ENCODE assay signal across 19 cellular contexts in genomic region chrX:68079961-68080360, GRCh38.
"Had no signal": no experiment of that assay in that cellular context is flagged by ENCODE, and none has a peak within 500 bp of the region (broad histone marks: within the 10 kb centered on the region; RNA-seq: fewer than 3 reads in every experiment).

No MANE protein-coding gene starts in this region.

- H3K27ac Mint-ChIP-seq: endodermal cell, memory B cell, mesothelial cell of epicardium, natural killer cell had no signal

- H3K36me3 Mint-ChIP-seq: memory B cell, natural killer cell had no signal

- DNase-seq: effector CD4-positive, alpha-beta T cell; endodermal cell; head of caudate nucleus; kidney; left cardiac atrium; left ventricle myocardium inferior; lower lobe of right lung; natural killer cell; posterior cingulate gyrus; sigmoid colon; small intestine; stimulated activated CD4-positive, alpha-beta T cell treated with anti-CD3 and anti-CD28 coated beads, Interleukin-12 subunit alpha, Interleukin-12 subunit beta, amount 100 ng/mL, for 4 hours; stimulated activated naive CD4-positive, alpha-beta T cell had no signal

- H2AFZ ChIP-seq: hepatocyte had no signal

- H3K27ac ChIP-seq: coronary artery, hepatocyte, left ventricle myocardium inferior, lower lobe of right lung, sigmoid colon, tibial nerve had no signal

- H3K79me2 ChIP-seq: hepatocyte had no signal

- H3K9me3 ChIP-seq: left ventricle myocardium inferior, lower lobe of right lung, sigmoid colon, tibial nerve had no signal

- H3K4me1 ChIP-seq: left ventricle myocardium inferior, lower lobe of right lung, sigmoid colon had no signal

- H3K4me2 ChIP-seq: hepatocyte had no signal

- H3K4me3 ChIP-seq: coronary artery, hepatocyte, left ventricle myocardium inferior, lower lobe of right lung, sigmoid colon, tibial nerve had no signal

- H3K9me3 Mint-ChIP-seq: natural killer cell had no signal

- H3K27me3 ChIP-seq: hepatocyte, sigmoid colon, tibial nerve had no signal

- H3K36me3 ChIP-seq: left ventricle myocardium inferior, lower lobe of right lung, sigmoid colon, tibial nerve had no signal

- ATAC-seq: left cardiac atrium, lower lobe of right lung, natural killer cell had no signal

- H3K4me1 Mint-ChIP-seq: endodermal cell, memory B cell, natural killer cell, neural crest cell had no signal

- H3K4me3 Mint-ChIP-seq: endodermal cell, memory B cell, mesothelial cell of epicardium, natural killer cell, neural crest cell had no signal

- H3K27me3 Mint-ChIP-seq: memory B cell had no signal
